Comparison of ENCODE assay signal across 26 cellular contexts in genomic region chr3:194809382-194809781, GRCh38.
"Had no signal": no experiment of that assay in that cellular context is flagged by ENCODE, and none has a peak within 500 bp of the region (broad histone marks: within the 10 kb centered on the region; RNA-seq: fewer than 3 reads in every experiment).

No MANE protein-coding gene starts in this region.

- H3K4me1 ChIP-seq: body of pancreas, gastroesophageal sphincter had no signal

- H3K36me3 ChIP-seq: gastroesophageal sphincter, WERI-Rb-1 had no signal

- H3K27me3 ChIP-seq: body of pancreas had no signal

- H3K27ac Mint-ChIP-seq: activated B cell treated with CpG ODN at 0.5 μM for 24 hours; activated CD8-positive, alpha-beta T cell treated with anti-CD3 and anti-CD28 coated beads for 36 hours; activated naive CD8-positive, alpha-beta T cell; activated T-cell treated with anti-CD3 and anti-CD28 coated beads, Interleukin-2, amount 50 U/mL, for 24 hours; activated T-cell treated with anti-CD3 and anti-CD28 coated beads, Interleukin-2, amount 50 U/mL, for 72 hours; T-helper 17 cell; T-helper 2 cell treated with Interferon-gamma antibody and Interleukin-4, amounts not matched to agents 5 μg/mL and 100 μg/mL, for 36 hours had no signal

- H3K36me3 Mint-ChIP-seq: activated naive CD8-positive, alpha-beta T cell had no signal

- DNase-seq: activated B cell treated with CpG ODN at 0.5 μM for 24 hours; activated CD4-positive, alpha-beta T cell treated with anti-CD3 and anti-CD28 coated beads for 48 hours; activated CD4-positive, alpha-beta T cell treated with anti-CD3 and anti-CD28 coated beads, Interleukin-2, amount 50 U/mL, for 1 hour; activated CD4-positive, alpha-beta T cell treated with anti-CD3 and anti-CD28 coated beads, Interleukin-2, amount 50 U/mL, for 48 hours; activated CD8-positive, alpha-beta memory T cell treated with anti-CD3 and anti-CD28 coated beads for 24 hours; activated CD8-positive, alpha-beta T cell treated with anti-CD3 and anti-CD28 coated beads for 36 hours; activated effector memory CD4-positive, alpha-beta T cell treated with Interleukin-2 at 50 U/mL for 16 hours; activated gamma-delta T cell treated with Interleukin-2 at 50 U/mL for 16 hours; activated naive CD4-positive, alpha-beta T cell treated with anti-CD3 and anti-CD28 coated beads, Interleukin-2, amount 50 U/mL, for 16 hours; activated naive CD4-positive, alpha-beta T cell treated with Interleukin-2 at 50 U/mL for 16 hours; activated T-cell treated with anti-CD3 and anti-CD28 coated beads for 4 hours; activated T-cell treated with anti-CD3 and anti-CD28 coated beads, Interleukin-2, amount 50 U/mL, for 24 hours; activated T-cell treated with anti-CD3 and anti-CD28 coated beads, Interleukin-2, amount 50 U/mL, for 72 hours; amniotic stem cell; aorta; body of pancreas; caudate nucleus; effector CD8-positive, alpha-beta T cell; foreskin melanocyte; T-helper 1 cell; T-helper 17 cell; WERI-Rb-1 had no signal

- H3K4me3 Mint-ChIP-seq: activated B cell treated with CpG ODN at 0.5 μM for 24 hours; activated CD8-positive, alpha-beta T cell treated with anti-CD3 and anti-CD28 coated beads for 36 hours; activated naive CD8-positive, alpha-beta T cell; activated T-cell treated with anti-CD3 and anti-CD28 coated beads, Interleukin-2, amount 50 U/mL, for 24 hours; activated T-cell treated with anti-CD3 and anti-CD28 coated beads, Interleukin-2, amount 50 U/mL, for 72 hours; T-helper 17 cell; T-helper 2 cell treated with Interferon-gamma antibody and Interleukin-4, amounts not matched to agents 5 μg/mL and 100 μg/mL, for 36 hours had no signal

- H3K9me3 Mint-ChIP-seq: activated B cell treated with CpG ODN at 0.5 μM for 24 hours; activated CD8-positive, alpha-beta T cell treated with anti-CD3 and anti-CD28 coated beads for 36 hours; activated T-cell treated with anti-CD3 and anti-CD28 coated beads, Interleukin-2, amount 50 U/mL, for 24 hours; activated T-cell treated with anti-CD3 and anti-CD28 coated beads, Interleukin-2, amount 50 U/mL, for 72 hours; T-helper 2 cell treated with Interferon-gamma antibody and Interleukin-4, amounts not matched to agents 5 μg/mL and 100 μg/mL, for 36 hours had no signal

- H3K27ac ChIP-seq: body of pancreas, gastroesophageal sphincter, WERI-Rb-1 had no signal

- ATAC-seq: activated CD4-positive, CD25-positive, alpha-beta regulatory T cell treated with anti-CD3 and anti-CD28 coated beads, Interleukin-2, amount 50 U/mL, for 24 hours; activated CD8-positive, alpha-beta T cell treated with anti-CD3 and anti-CD28 coated beads for 36 hours; activated T-cell treated with anti-CD3 and anti-CD28 coated beads, Interleukin-2, amount 50 U/mL, for 72 hours; body of pancreas; gastroesophageal sphincter; T-helper 17 cell had no signal

- H3K9me3 ChIP-seq: body of pancreas, gastroesophageal sphincter had no signal

- H3K4me3 ChIP-seq: body of pancreas, gastroesophageal sphincter had no signal
